15 cellular contexts compared by ENCODE assay signal in the genomic region with DNA sequence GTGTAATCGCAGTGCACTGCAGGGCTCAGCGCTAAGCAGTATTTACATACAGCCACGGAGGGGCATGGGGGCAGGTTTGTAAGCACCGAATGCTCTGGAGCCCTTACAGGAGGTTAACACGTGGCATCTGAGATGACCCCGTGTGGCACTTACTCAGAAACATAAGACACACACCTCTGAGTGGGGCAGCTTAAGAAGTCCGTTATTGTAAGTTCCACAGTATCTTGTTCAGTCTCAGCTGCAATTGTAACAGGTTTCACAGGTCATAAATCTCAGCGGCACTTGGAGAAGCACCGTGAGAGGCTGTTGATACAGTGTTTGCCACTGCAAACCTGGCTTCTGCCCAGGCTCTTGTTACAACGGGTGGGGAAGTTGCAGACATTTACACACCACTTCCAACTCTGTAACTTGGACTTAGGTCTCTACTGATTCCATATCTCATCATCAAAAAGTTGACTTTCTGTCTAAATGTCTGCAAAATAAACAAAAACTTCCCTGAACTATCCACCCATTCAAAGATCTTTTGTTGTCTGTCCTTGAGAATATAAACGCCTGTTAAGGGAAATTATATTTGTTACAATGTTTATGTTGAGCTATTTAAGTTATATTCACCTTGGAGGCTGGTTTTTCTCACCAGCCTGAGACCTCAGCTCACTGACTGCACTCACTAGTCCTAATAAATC. TPM values are rescaled to one million over a fixed set of nuclear protein-coding genes. Genes with fewer than 3 reads are reported as not detected.
A peak's percentile ranks its signal among the peaks of the same experiment; 100 is the strongest.
DNase-seq lines count a peak whose midpoint lies in the region; ATAC-seq, FAIRE-seq and TF ChIP-seq lines count a peak whose summit lies in the region.
"Had no signal": no experiment of that assay in that cellular context is flagged by ENCODE, and none has a peak within 500 bp of the region (broad histone marks: within the 10 kb centered on the region; RNA-seq: fewer than 3 reads in every experiment).

No MANE protein-coding gene starts in this region.

- peaks cover 56% of the 10 kb centered on the region for H3K27me3 Mint-ChIP-seq in chondrocyte (ENCODE audit: low read depth)
- peaks cover 40% of the 10 kb centered on the region for H3K27me3 Mint-ChIP-seq in activated CD4-positive, alpha-beta T cell treated with anti-CD3 and anti-CD28 coated beads, Interleukin-2, amount 10 ng/mL, durations not matched to agents 7 days and 5 days

- no peaks in the 10 kb centered on the region for H3K9me3 ChIP-seq in pancreas

- CTCF ChIA-PET in HEK293T (lab: Yijun Ruan, JAX), result interaction anchor here (0.6 kb wide), 1 partner anchor 62 kb away, joined by 5 read pairs; no protein-coding TSS in a partner anchor
- CTCF ChIA-PET in activated CD4-positive, alpha-beta T cell treated with anti-CD3 and anti-CD28 coated beads, Interleukin-2, amount 10 ng/mL, durations not matched to agents 7 days and 5 days (lab: Charles Lee), result interaction anchor here (0.7 to 1.0 kb wide), 3 partner anchors 13 to 720 kb away, joined by 3 to 4 read pairs (median 3); no protein-coding TSS in a partner anchor

- no peak for FAIRE-seq in pancreas (lab: Jason Lieb, UNC)

- H3K36me3 ChIP-seq in pancreas, result no peaks in the 10 kb centered on the region

- no peak overlapping the region for H3K4me3 ChIP-seq in pancreas

- no peaks in the 10 kb centered on the region for H3K4me1 Mint-ChIP-seq in chondrocyte (ENCODE audit: low read depth)
- no peaks in the 10 kb centered on the region for H3K4me1 Mint-ChIP-seq in activated CD4-positive, alpha-beta T cell treated with anti-CD3 and anti-CD28 coated beads, Interleukin-2, amount 10 ng/mL, durations not matched to agents 7 days and 5 days
- H3K4me1 Mint-ChIP-seq: endodermal cell had no signal

- H3K27ac ChIP-seq in pancreas, result no peak overlapping the region

- no peaks in the 10 kb centered on the region for H3K36me3 Mint-ChIP-seq in chondrocyte (ENCODE audit: low read depth)
- no peaks in the 10 kb centered on the region for H3K36me3 Mint-ChIP-seq in activated CD4-positive, alpha-beta T cell treated with anti-CD3 and anti-CD28 coated beads, Interleukin-2, amount 10 ng/mL, durations not matched to agents 7 days and 5 days (ENCODE audit: low read depth)

- DNase-seq in HEK293T (ENCODE audit: extremely low spot score) (peak; percentile 44), NCI-H1092 treated with DMSO at 0.1 percent for 48 hours (lab: John Stamatoyannopoulos, UW) (peak; percentile 55), chondrocyte (ENCODE audit: low spot score) (peak; percentile 35), pancreas (peak in 2 of 6 donors; percentile 25 to 27), hepatic stellate cell (ENCODE audit: low spot score) (no peak)
- DNase-seq in activated CD4-positive, alpha-beta T cell treated with anti-CD3 and anti-CD28 coated beads, Interleukin-2, amount 10 ng/mL, durations not matched to agents 7 days and 5 days, result no peak
- DNase-seq in stimulated activated CD4-positive, alpha-beta T cell treated with anti-CD3 and anti-CD28 coated beads, Interleukin-2, amount 100 ng/mL, for 48 hours, result no peak
- no peak for DNase-seq in activated CD4-positive, alpha-beta T cell treated with anti-CD3 and anti-CD28 coated beads, Interleukin-2, amount 50 U/mL, for 48 hours
- DNase-seq: activated gamma-delta T cell; amygdala; central memory CD4-positive, alpha-beta T cell; endodermal cell; SHP77; stimulated activated naive CD8-positive, alpha-beta T cell treated with anti-CD3 and anti-CD28 coated beads, Interleukin-15, Interleukin-2, amounts not matched to agents 100 U/mL and 50 U/mL, for 24 hours had no signal

- H3K9me3 Mint-ChIP-seq in chondrocyte (ENCODE audit: low read depth), result no peaks in the 10 kb centered on the region
- no peaks in the 10 kb centered on the region for H3K9me3 Mint-ChIP-seq in activated CD4-positive, alpha-beta T cell treated with anti-CD3 and anti-CD28 coated beads, Interleukin-2, amount 10 ng/mL, durations not matched to agents 7 days and 5 days
- H3K9me3 Mint-ChIP-seq: endodermal cell had no signal

- intact Hi-C loops in pancreas (cut with DNase I), result no loop called here

- H3K4me3 Mint-ChIP-seq in chondrocyte (ENCODE audit: unreplicated experiment), result no peak overlapping the region
- no peak overlapping the region for H3K4me3 Mint-ChIP-seq in activated CD4-positive, alpha-beta T cell treated with anti-CD3 and anti-CD28 coated beads, Interleukin-2, amount 10 ng/mL, durations not matched to agents 7 days and 5 days
- H3K4me3 Mint-ChIP-seq: endodermal cell had no signal

- peak in 3 of 4 donors; percentile 35 to 74 (median 69) for ATAC-seq in pancreas
- ATAC-seq: stimulated activated naive CD8-positive, alpha-beta T cell treated with anti-CD3 and anti-CD28 coated beads, Interleukin-15, Interleukin-2, amounts not matched to agents 100 U/mL and 50 U/mL, for 24 hours had no signal

- no peak overlapping the region for H3K27ac Mint-ChIP-seq in chondrocyte (ENCODE audit: unreplicated experiment)
- no peak overlapping the region for H3K27ac Mint-ChIP-seq in activated CD4-positive, alpha-beta T cell treated with anti-CD3 and anti-CD28 coated beads, Interleukin-2, amount 10 ng/mL, durations not matched to agents 7 days and 5 days
- H3K27ac Mint-ChIP-seq: endodermal cell had no signal

- WGBS in pancreas, 2 donors, result 5 to 8% methylated on average over 11 of the region's 11 CpGs

- POLR2A ChIA-PET in HEK293T (lab: Yijun Ruan, JAX), result interaction anchor here (1.0 kb wide), 1 partner anchor 34 kb away, joined by 3 read pairs; no protein-coding TSS in a partner anchor
- POLR2A ChIA-PET in activated CD4-positive, alpha-beta T cell treated with anti-CD3 and anti-CD28 coated beads, Interleukin-2, amount 10 ng/mL, durations not matched to agents 7 days and 5 days (lab: Charles Lee), result no interaction called here

- no peaks in the 10 kb centered on the region for H3K4me1 ChIP-seq in pancreas

- no peak for TF ChIP-seq CTCF in chondrocyte (IDR thresholded peaks at IDR 0.05)
- no peak for TF ChIP-seq CTCF in pancreas (IDR thresholded peaks at IDR 0.05)

- H3K27me3 ChIP-seq in pancreas, result peaks cover 0 to 4% (median 0%) of the 10 kb centered on the region in 4 donors

TF ChIP-seq in HEK293T, 16 proteins besides CTCF, POLR2A, EP300 and RAD21:
- TF ChIP-seq HDGF (IDR thresholded peaks at IDR 0.05; ENCODE audit: borderline replicate concordance) (no peak), SP1 (IDR thresholded peaks at IDR 0.05) (no peak), FOXM1 (IDR thresholded peaks at IDR 0.05; ENCODE audit: borderline replicate concordance) (no peak), ZNF384 (IDR thresholded peaks at IDR 0.05) (peak; percentile 34; the same call in 1 of the 2 replicates), NFRKB (IDR thresholded peaks at IDR 0.05) (no peak), CTBP1 (IDR thresholded peaks at IDR 0.05; ENCODE audit: borderline replicate concordance) (no peak), L3MBTL2 (conservative IDR thresholded peaks at IDR 0.05) (no peak), FOXK2 (IDR thresholded peaks at IDR 0.05) (no peak), LEF1 (IDR thresholded peaks at IDR 0.05; ENCODE audit: borderline replicate concordance) (no peak), SUZ12 (IDR thresholded peaks at IDR 0.05) (no peak), ARNT (IDR thresholded peaks at IDR 0.05) (no peak), ELF4 (IDR thresholded peaks at IDR 0.05) (no peak), BHLHE40 (IDR thresholded peaks at IDR 0.05; ENCODE audit: borderline replicate concordance) (no peak)
- TF ChIP-seq, protein P1, sequence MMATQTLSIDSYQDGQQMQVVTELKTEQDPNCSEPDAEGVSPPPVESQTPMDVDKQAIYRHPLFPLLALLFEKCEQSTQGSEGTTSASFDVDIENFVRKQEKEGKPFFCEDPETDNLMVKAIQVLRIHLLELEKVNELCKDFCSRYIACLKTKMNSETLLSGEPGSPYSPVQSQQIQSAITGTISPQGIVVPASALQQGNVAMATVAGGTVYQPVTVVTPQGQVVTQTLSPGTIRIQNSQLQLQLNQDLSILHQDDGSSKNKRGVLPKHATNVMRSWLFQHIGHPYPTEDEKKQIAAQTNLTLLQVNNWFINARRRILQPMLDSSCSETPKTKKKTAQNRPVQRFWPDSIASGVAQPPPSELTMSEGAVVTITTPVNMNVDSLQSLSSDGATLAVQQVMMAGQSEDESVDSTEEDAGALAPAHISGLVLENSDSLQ (IDR thresholded peaks at IDR 0.05), result peak; percentile 62; the same call in 1 of the 2 replicates

RNA-seq across cellular contexts. Expression of a gene that starts 10.3 kb away (rescaled TPM):
- total RNA-seq in chondrocyte, result not detected in 3 replicates
- 1 to 10 TPM in 3 of 6 donors, under 1 TPM in 3; 0.51 to 1.8 (median 0.89) TPM for total RNA-seq in pancreas
- polyA plus RNA-seq in pancreas, result 1 to 10 TPM; 6.3 to 7.7 TPM
- under 1 TPM; 0.17 to 0.42 TPM for total RNA-seq in activated CD4-positive, alpha-beta T cell treated with anti-CD3 and anti-CD28 coated beads, Interleukin-2, amount 10 ng/mL, durations not matched to agents 7 days and 5 days
- total RNA-seq: fibroblast of villous mesenchyme had no signal

Comparison
In these comparisons a context has a peak if more than half of its experiments do, and no peak if none do; other contexts are left out.
1. DNase-seq: peak in HEK293T (single experiment), NCI-H1092 treated with DMSO at 0.1 percent for 48 hours (single experiment) and chondrocyte (single experiment); none in activated CD4-positive, alpha-beta T cell treated with anti-CD3 and anti-CD28 coated beads, Interleukin-2, amount 10 ng/mL, durations not matched to agents 7 days and 5 days (single experiment), stimulated activated CD4-positive, alpha-beta T cell treated with anti-CD3 and anti-CD28 coated beads, Interleukin-2, amount 100 ng/mL, for 48 hours (0 of 2), activated CD4-positive, alpha-beta T cell treated with anti-CD3 and anti-CD28 coated beads, Interleukin-2, amount 50 U/mL, for 48 hours (0 of 2) and hepatic stellate cell (single experiment).